In the genomic region with DNA sequence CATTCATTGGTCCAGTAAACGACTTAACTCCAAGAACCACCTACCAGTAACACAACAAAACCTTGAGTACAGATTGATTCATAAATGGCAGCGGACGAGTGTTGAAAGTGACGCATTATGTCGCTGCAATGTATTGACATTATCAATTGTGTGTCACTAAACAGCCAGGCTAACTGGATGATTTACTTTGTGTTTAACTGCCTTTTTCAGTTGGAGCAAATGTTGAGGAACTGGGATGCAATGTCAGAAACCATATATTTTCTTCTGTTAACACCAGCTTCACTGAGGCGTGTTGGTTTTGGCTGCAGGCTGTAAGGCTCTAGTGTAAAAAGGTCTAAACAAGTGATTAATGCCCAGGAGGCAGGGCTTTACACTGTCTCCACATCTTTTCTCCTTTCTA, we compare ENCODE assay signal across 29 cellular contexts.
A peak's percentile ranks its signal among the peaks of the same experiment; 100 is the strongest.
DNase-seq lines count a peak whose midpoint lies in the region; ATAC-seq, FAIRE-seq and TF ChIP-seq lines count a peak whose summit lies in the region.
"Had no signal": no experiment of that assay in that cellular context is flagged by ENCODE, and none has a peak within 500 bp of the region (broad histone marks: within the 10 kb centered on the region; RNA-seq: fewer than 3 reads in every experiment).

No MANE protein-coding gene starts in this region.

- intact Hi-C loops in esophagus muscularis mucosa (cut with DNase I) = no loop called here

- H3K4me2 ChIP-seq in H1 (ENCODE audit: insufficient read depth in 1 of 2, low read depth in 2 of 2, low read length in 2 of 2) = no peak overlapping the region; a peak in 1 of 4 replicates

- H3K27me3 ChIP-seq in H1 (replicated peaks in 1 of 4; ENCODE audit: control insufficient read depth in 3 of 4, extremely low read depth in 1 of 4, insufficient read depth in 3 of 4, low read length in 3 of 4) = no peaks in the 10 kb centered on the region
- no peaks in the 10 kb centered on the region for H3K27me3 ChIP-seq in esophagus muscularis mucosa
- H3K27me3 ChIP-seq: gastrocnemius medialis had no signal

- peak overlapping the region; percentile 20 for H4K91ac ChIP-seq in H1 (replicated peaks; ENCODE audit: insufficient read length, low read length)

- no peaks in the 10 kb centered on the region for H3K23me2 ChIP-seq in H1 (ENCODE audit: low read depth, low read length)

- TF ChIP-seq EP300 in H1 (IDR thresholded peaks at IDR 0.05; ENCODE audit: borderline replicate concordance in 1 of 2, low read depth in 2 of 2, low read length in 2 of 2) = no peak
- no peak for TF ChIP-seq EP300 in esophagus muscularis mucosa (IDR thresholded peaks at IDR 0.05)

- H2BK120ac ChIP-seq in H1 (replicated peaks; ENCODE audit: low read depth, low read length) = no peak overlapping the region

- H3K4me1 ChIP-seq in H1 (replicated peaks in 1 of 4; ENCODE audit: control insufficient read depth in 3 of 4, insufficient read depth in 4 of 4, low read length in 3 of 4) = peaks cover 0 to 35% (median 16%) of the 10 kb centered on the region in 4 experiments; a peak in 6 of 7 replicates
- no peaks in the 10 kb centered on the region for H3K4me1 ChIP-seq in esophagus muscularis mucosa
- H3K4me1 ChIP-seq: gastrocnemius medialis had no signal

- H3K36me3 Mint-ChIP-seq in activated T-cell treated with anti-CD3 and anti-CD28 coated beads, Interleukin-2, amount 50 U/mL, for 24 hours (ENCODE audit: low read depth) = no peaks in the 10 kb centered on the region
- H3K36me3 Mint-ChIP-seq: activated naive CD4-positive, alpha-beta T cell treated with anti-CD3 and anti-CD28 coated beads, Interleukin-2, amount 50 U/mL, for 24 hours; natural killer cell treated with Interleukin-12 subunit alpha and Interleukin-12 subunit beta and Interleukin-15 and Interleukin-18, amount 100 ng/mL, for 72 hours had no signal

- 87% methylated on average over 6 of the region's 6 CpGs; no CpG with 5 or more reads in 1 of the 2 experiments for WGBS in H1 (ENCODE audit: extremely low coverage in 1 of 2, insufficient coverage in 1 of 2, insufficient read length in 1 of 2, insufficient replicate concordance in 2 of 2, low coverage in 1 of 2, low lambda C conversion rate in 2 of 2, missing lambda C conversion rate in 1 of 2), 2 experiments
- 97% methylated on average over 6 of the region's 6 CpGs for WGBS in esophagus muscularis mucosa

- H3K4ac ChIP-seq in H1 (replicated peaks; ENCODE audit: insufficient read length, low read depth, low read length) = no peak overlapping the region

- no peak overlapping the region for H4K8ac ChIP-seq in H1 (ENCODE audit: extremely low read depth, insufficient read depth, low read length)

- peak overlapping the region; percentile 8; the same call in 1 of the 2 replicates for H2BK20ac ChIP-seq in H1 (ENCODE audit: low read length)

- H3K9ac ChIP-seq in H1 (replicated peaks in 1 of 4; ENCODE audit: extremely low read depth in 1 of 4, low read depth in 3 of 4, low read length in 3 of 4) = no peak overlapping the region

- H3K18ac ChIP-seq in H1 (ENCODE audit: extremely low read depth, low read length) = no peak overlapping the region

- peak overlapping the region; percentile 94; the same call in 1 of the 2 replicates for H2BK5ac ChIP-seq in H1 (ENCODE audit: low read depth, low read length)

- CTCF ChIA-PET in H1 (lab: Charles Lee; ENCODE audit: partially characterized antibody) = interaction anchor here (1.0 kb wide), 1 partner anchor 450 kb away, joined by 3 read pairs; no protein-coding TSS in a partner anchor

- H3K9me3 Mint-ChIP-seq in activated T-cell treated with anti-CD3 and anti-CD28 coated beads, Interleukin-2, amount 50 U/mL, for 24 hours = no peaks in the 10 kb centered on the region
- H3K9me3 Mint-ChIP-seq: activated naive CD4-positive, alpha-beta T cell treated with anti-CD3 and anti-CD28 coated beads, Interleukin-2, amount 50 U/mL, for 24 hours; activated T-cell treated with anti-CD3 and anti-CD28 coated beads, Interleukin-2, amount 50 U/mL, for 4 hours; endodermal cell; natural killer cell treated with Interleukin-12 subunit alpha and Interleukin-12 subunit beta and Interleukin-15 and Interleukin-18, amount 100 ng/mL, for 72 hours; T-helper 1 cell treated with Interleukin-12 subunit alpha and Interleukin-12 subunit beta and Interleukin-4 antibody, amounts not matched to agents 30 μg/mL and 1 μg/mL, for 36 hours had no signal

- peak overlapping the region; percentile 0; the same call in 1 of the 2 replicates for H2BK12ac ChIP-seq in H1 (ENCODE audit: low read depth, low read length)

- no peak; a peak in 1 of 4 replicates for TF ChIP-seq RAD21 in H1 (IDR thresholded peaks at IDR 0.05 in 1 of 2, conservative IDR thresholded peaks at IDR 0.05 in 1 of 2; ENCODE audit: low read depth in 2 of 2, low read length in 2 of 2)

- H3K27me3 Mint-ChIP-seq in activated T-cell treated with anti-CD3 and anti-CD28 coated beads, Interleukin-2, amount 50 U/mL, for 24 hours = peaks cover 13% of the 10 kb centered on the region
- H3K27me3 Mint-ChIP-seq: activated naive CD4-positive, alpha-beta T cell treated with anti-CD3 and anti-CD28 coated beads, Interleukin-2, amount 50 U/mL, for 24 hours; natural killer cell treated with Interleukin-12 subunit alpha and Interleukin-12 subunit beta and Interleukin-15 and Interleukin-18, amount 100 ng/mL, for 72 hours had no signal

- no peaks in the 10 kb centered on the region for H3K79me1 ChIP-seq in H1 (ENCODE audit: low read depth, low read length)

- ATAC-seq in GM19035 (IDR thresholded peaks at IDR 0.05; ENCODE audit: unreplicated experiment) = no peak
- ATAC-seq: activated T-cell treated with anti-CD3 and anti-CD28 coated beads, Interleukin-2, amount 50 U/mL, for 4 hours; gastrocnemius medialis; left ventricle myocardium superior; natural killer cell treated with Interleukin-12 subunit alpha and Interleukin-12 subunit beta and Interleukin-15 and Interleukin-18, amount 100 ng/mL, for 72 hours; stimulated activated naive CD8-positive, alpha-beta T cell treated with anti-CD3 and anti-CD28 coated beads, Interleukin-15, Interleukin-2, amounts not matched to agents 100 U/mL and 50 U/mL, for 24 hours had no signal

- H3K4me3 Mint-ChIP-seq in activated T-cell treated with anti-CD3 and anti-CD28 coated beads, Interleukin-2, amount 50 U/mL, for 24 hours = no peak overlapping the region
- H3K4me3 Mint-ChIP-seq: activated naive CD4-positive, alpha-beta T cell treated with anti-CD3 and anti-CD28 coated beads, Interleukin-2, amount 50 U/mL, for 24 hours; activated T-cell treated with anti-CD3 and anti-CD28 coated beads, Interleukin-2, amount 50 U/mL, for 4 hours; endodermal cell; T-helper 1 cell treated with Interleukin-12 subunit alpha and Interleukin-12 subunit beta and Interleukin-4 antibody, amounts not matched to agents 30 μg/mL and 1 μg/mL, for 36 hours had no signal

- no peak overlapping the region for H3K27ac ChIP-seq in H1 (ENCODE audit: low read depth, low read length)
- no peak overlapping the region for H3K27ac ChIP-seq in esophagus muscularis mucosa (replicated peaks in 1 of 4)
- H3K27ac ChIP-seq: gastrocnemius medialis, HL-60 had no signal

- no peak overlapping the region for H3K27ac Mint-ChIP-seq in activated T-cell treated with anti-CD3 and anti-CD28 coated beads, Interleukin-2, amount 50 U/mL, for 24 hours
- H3K27ac Mint-ChIP-seq: activated naive CD4-positive, alpha-beta T cell treated with anti-CD3 and anti-CD28 coated beads, Interleukin-2, amount 50 U/mL, for 24 hours; T-helper 1 cell treated with Interleukin-12 subunit alpha and Interleukin-12 subunit beta and Interleukin-4 antibody, amounts not matched to agents 30 μg/mL and 1 μg/mL, for 36 hours had no signal

- H3K36me3 ChIP-seq in H1 (ENCODE audit: control insufficient read depth in 2 of 4, insufficient read depth in 4 of 4, low read length in 3 of 4) = no peaks in the 10 kb centered on the region
- no peaks in the 10 kb centered on the region for H3K36me3 ChIP-seq in esophagus muscularis mucosa
- H3K36me3 ChIP-seq: gastrocnemius medialis, HAP-1 had no signal

- no peak overlapping the region for H3K4me3 ChIP-seq in H1 (ENCODE audit: extremely low read depth in 1 of 4, insufficient read depth in 2 of 4, low read depth in 3 of 4, low read length in 4 of 4)
- no peak overlapping the region for H3K4me3 ChIP-seq in esophagus muscularis mucosa
- H3K4me3 ChIP-seq: gastrocnemius medialis, HAP-1 had no signal

- no peak overlapping the region for H4K5ac ChIP-seq in H1 (ENCODE audit: insufficient read length, low read depth, low read length)

- H3K14ac ChIP-seq in H1 (ENCODE audit: insufficient read length) = no peak overlapping the region

- H3K9me3 ChIP-seq in H1 (ENCODE audit: insufficient read depth in 2 of 2, low read depth in 1 of 2, low read length in 1 of 2) (no peaks in the 10 kb centered on the region), esophagus muscularis mucosa (no peaks in the 10 kb centered on the region)
- H3K9me3 ChIP-seq: gastrocnemius medialis, HAP-1 had no signal

- peak; percentile 90 for DNase-seq in DMS79 treated with DMSO at 0.1 percent for 48 hours (lab: John Stamatoyannopoulos, UW)
- DNase-seq in NCI-H1092 (lab: John Stamatoyannopoulos, UW) = peak; percentile 57
- peak; percentile 90 for DNase-seq in NCI-H345 (lab: John Stamatoyannopoulos, UW)
- no peak for DNase-seq in H1 (ENCODE audit: low read depth in 1 of 2, low spot score in 2 of 2)
- DNase-seq in activated T-cell treated with anti-CD3 and anti-CD28 coated beads, Interleukin-2, amount 50 U/mL, for 24 hours = no peak
- DNase-seq in esophagus muscularis mucosa (ENCODE audit: extremely low spot score) = no peak
- DNase-seq in T-helper 2 cell = no peak
- DNase-seq: activated CD4-positive, alpha-beta T cell treated with anti-CD3 and anti-CD28 coated beads for 4 hours; activated CD8-positive, alpha-beta memory T cell treated with anti-CD3 and anti-CD28 coated beads for 24 hours; activated T-cell treated with anti-CD3 and anti-CD28 coated beads, Interleukin-2, amount 50 U/mL, for 4 hours; C1 segment of cervical spinal cord; cortex of kidney; endodermal cell; gastrocnemius medialis; hippocampal formation; IMR-90; left ventricle myocardium superior; NCI-H1048; NCI-H446 treated with DMSO at 0.1 percent for 48 hours; stimulated activated CD4-positive, alpha-beta T cell treated with anti-CD3 and anti-CD28 coated beads, Interleukin-12 subunit alpha, Interleukin-12 subunit beta, amount 100 ng/mL, for 4 hours; stimulated activated CD4-positive, alpha-beta T cell treated with anti-CD3 and anti-CD28 coated beads, Interleukin-4, amount 100 ng/mL, for 4 hours; stimulated activated naive CD8-positive, alpha-beta T cell treated with anti-CD3 and anti-CD28 coated beads, Interleukin-15, Interleukin-2, amounts not matched to agents 100 U/mL and 50 U/mL, for 24 hours had no signal

- no peak overlapping the region for H2BK15ac ChIP-seq in H1 (ENCODE audit: low read length)

- no peak overlapping the region for H3K56ac ChIP-seq in H1 (replicated peaks; ENCODE audit: insufficient read length, low read depth, low read length)

- H2AFZ ChIP-seq in H1 (ENCODE audit: low read length) = no peak overlapping the region

- H3K23ac ChIP-seq in H1 (ENCODE audit: insufficient read length) = no peak overlapping the region

- no peak for TF ChIP-seq CTCF in H1 (IDR thresholded peaks at IDR 0.05; ENCODE audit: control extremely low read depth in 1 of 3, insufficient read depth in 1 of 3, low read depth in 1 of 3, low read length in 3 of 3)
- TF ChIP-seq CTCF in esophagus muscularis mucosa (IDR thresholded peaks at IDR 0.05) = no peak

- H3K4me1 Mint-ChIP-seq in activated T-cell treated with anti-CD3 and anti-CD28 coated beads, Interleukin-2, amount 50 U/mL, for 24 hours (ENCODE audit: low read depth) = peaks cover 14% of the 10 kb centered on the region

- FAIRE-seq in H1 (lab: Jason Lieb, UNC) = no peak
- FAIRE-seq: GM12891 had no signal

- H4K20me1 ChIP-seq in H1 (replicated peaks in 1 of 2; ENCODE audit: control insufficient read depth in 1 of 2, insufficient read depth in 2 of 2, low read length in 2 of 2) = no peaks in the 10 kb centered on the region

- H3K79me2 ChIP-seq in H1 (ENCODE audit: control insufficient read depth in 1 of 2, insufficient read depth in 2 of 2, low read length in 2 of 2) = no peaks in the 10 kb centered on the region

- TF ChIP-seq POLR2A in H1 (IDR thresholded peaks at IDR 0.05; ENCODE audit: control extremely low read depth in 1 of 2, low read depth in 2 of 2, low read length in 2 of 2) (no peak), esophagus muscularis mucosa (IDR thresholded peaks at IDR 0.05; ENCODE audit: low read depth) (no peak)

- H2AK5ac ChIP-seq in H1 (ENCODE audit: low read depth, low read length) = no peak overlapping the region

- POLR2A ChIA-PET in H1 (lab: Charles Lee; ENCODE audit: partially characterized antibody) = no interaction called here

Comparison
In these comparisons a context has a peak if more than half of its experiments do, and no peak if none do; other contexts are left out.
1. DNase-seq: peak in DMS79 treated with DMSO at 0.1 percent for 48 hours (single experiment), NCI-H1092 (single experiment) and NCI-H345 (single experiment); none in H1 (0 of 2), activated T-cell treated with anti-CD3 and anti-CD28 coated beads, Interleukin-2, amount 50 U/mL, for 24 hours (single experiment), esophagus muscularis mucosa (single experiment) and T-helper 2 cell (0 of 5).